9 cellular contexts compared by ENCODE assay signal in the genomic region with DNA sequence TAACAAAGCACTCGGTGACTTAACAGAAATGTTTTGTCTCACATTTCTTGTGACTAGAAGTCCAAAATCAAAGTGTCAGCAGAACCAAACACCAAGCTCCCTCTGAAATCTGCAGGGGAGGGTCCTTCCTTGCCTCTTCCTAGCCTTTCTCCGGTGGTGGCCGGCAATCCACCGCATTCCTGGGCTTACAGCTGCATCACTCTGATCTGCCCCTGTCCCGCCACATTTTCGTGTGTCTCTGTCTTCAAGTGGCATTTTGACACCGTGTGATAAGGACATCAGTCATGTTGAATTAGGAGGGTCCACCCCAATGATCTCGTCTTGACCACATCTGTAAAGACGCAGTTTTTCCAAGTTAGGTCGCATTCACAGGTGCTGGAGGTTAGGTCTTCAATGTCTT. TPM values are rescaled to one million over a fixed set of nuclear protein-coding genes. Genes with fewer than 3 reads are reported as not detected.
DNase-seq lines count a peak whose midpoint lies in the region; ATAC-seq and TF ChIP-seq lines count a peak whose summit lies in the region.
"Had no signal": no experiment of that assay in that cellular context is flagged by ENCODE, and none has a peak within 500 bp of the region (broad histone marks: within the 10 kb centered on the region; RNA-seq: fewer than 3 reads in every experiment).

No MANE protein-coding gene starts in this region.

- in situ Hi-C loops in GM23248 (cut with MboI), result no loop called here

- H3K9me2 ChIP-seq in GM23248 (ENCODE audit: insufficient read depth), result no peaks in the 10 kb centered on the region

- H3K9me3 Mint-ChIP-seq in HFFc6 (no peaks in the 10 kb centered on the region), natural killer cell (no peaks in the 10 kb centered on the region)
- no peaks in the 10 kb centered on the region for H3K9me3 Mint-ChIP-seq in activated naive CD8-positive, alpha-beta T cell treated with anti-CD3 and anti-CD28 coated beads for 36 hours
- H3K9me3 Mint-ChIP-seq: dendritic cell treated with granulocyte-macrophage colony-stimulating factor and Interleukin-4, amounts not matched to agents 40 ng/mL and 50 ng/mL, for 4 days had no signal

- H3K79me2 ChIP-seq in GM23248 (ENCODE audit: insufficient read depth), result peaks cover 21% of the 10 kb centered on the region

- H3K27ac Mint-ChIP-seq in HFFc6, result peak overlapping the region; percentile 81; the same call in 1 of the 2 replicates
- H3K27ac Mint-ChIP-seq in activated naive CD8-positive, alpha-beta T cell treated with anti-CD3 and anti-CD28 coated beads for 36 hours, result peak overlapping the region; percentile 98
- peak overlapping the region; percentile 74 to 93 for H3K27ac Mint-ChIP-seq in natural killer cell

- intact Hi-C loops in natural killer cell (cut with micrococcal nuclease), result loop anchor here (1.0 kb wide), 1 partner anchor 31 kb away; the partner anchor contains the start of gene TOMM7

- ATAC-seq in natural killer cell (no peak), HG03196 (IDR thresholded peaks at IDR 0.05; ENCODE audit: unreplicated experiment) (no peak), GM18873 (IDR thresholded peaks at IDR 0.05; ENCODE audit: low FRiP score, unreplicated experiment) (no peak)

- peak overlapping the region in 5 of 11 experiments; percentile 8 to 99 (median 98); a peak in 4 of 22 replicates for H3K9ac ChIP-seq in BLaER1 treated with 17β-estradiol and CSF1 and Interleukin-3, amounts not matched to agents 10 nM and 100 nM
- H3K9ac ChIP-seq in GM23248, result no peak overlapping the region

- H3K36me3 Mint-ChIP-seq in HFFc6 (ENCODE audit: low read depth) (peaks cover 27% of the 10 kb centered on the region), natural killer cell (peaks cover under 1% of the 10 kb centered on the region)
- peaks cover 34% of the 10 kb centered on the region for H3K36me3 Mint-ChIP-seq in activated naive CD8-positive, alpha-beta T cell treated with anti-CD3 and anti-CD28 coated beads for 36 hours

- peaks cover 40% of the 10 kb centered on the region for H3K4me1 Mint-ChIP-seq in HFFc6 (ENCODE audit: low read depth)
- peaks cover 24% of the 10 kb centered on the region for H3K4me1 Mint-ChIP-seq in activated naive CD8-positive, alpha-beta T cell treated with anti-CD3 and anti-CD28 coated beads for 36 hours
- peaks cover 16 to 20% of the 10 kb centered on the region in 2 donors for H3K4me1 Mint-ChIP-seq in natural killer cell

- no peak for TF ChIP-seq CTCF in HFFc6 (IDR thresholded peaks at IDR 0.05)
- no peak for TF ChIP-seq CTCF in natural killer cell (IDR thresholded peaks at IDR 0.05)
- no peak for TF ChIP-seq CTCF in BE2C (IDR thresholded peaks at IDR 0.05; ENCODE audit: low read depth, low read length)

- H3K27me3 Mint-ChIP-seq in HFFc6 (ENCODE audit: insufficient read depth), result peaks cover 17% of the 10 kb centered on the region
- H3K27me3 Mint-ChIP-seq in activated naive CD8-positive, alpha-beta T cell treated with anti-CD3 and anti-CD28 coated beads for 36 hours, result no peaks in the 10 kb centered on the region
- H3K27me3 Mint-ChIP-seq in natural killer cell (ENCODE audit: low read depth in 2 of 2), result no peaks in the 10 kb centered on the region

- peaks cover 28 to 42% (median 33%) of the 10 kb centered on the region in 10 experiments for H3K4me1 ChIP-seq in BLaER1 treated with 17β-estradiol and CSF1 and Interleukin-3, amounts not matched to agents 10 nM and 100 nM
- no peaks in the 10 kb centered on the region for H3K4me1 ChIP-seq in BE2C
- H3K4me1 ChIP-seq in GM23248 (ENCODE audit: insufficient read depth), result peaks cover 24% of the 10 kb centered on the region

- peaks cover 18 to 29% (median 25%) of the 10 kb centered on the region in 11 experiments for H3K36me3 ChIP-seq in BLaER1 treated with 17β-estradiol and CSF1 and Interleukin-3, amounts not matched to agents 10 nM and 100 nM
- H3K36me3 ChIP-seq in BE2C (no peaks in the 10 kb centered on the region), GM23248 (ENCODE audit: low read depth) (peaks cover 5% of the 10 kb centered on the region)

- H2AFZ ChIP-seq in GM23248, result no peak overlapping the region

- H3F3A ChIP-seq in GM23248 (ENCODE audit: insufficient read depth), result peaks cover 41% of the 10 kb centered on the region

- H3K27me3 ChIP-seq in BLaER1 treated with 17β-estradiol and CSF1 and Interleukin-3, amounts not matched to agents 10 nM and 100 nM, result no peaks in the 10 kb centered on the region
- H3K27me3 ChIP-seq in BE2C (no peaks in the 10 kb centered on the region), GM23248 (replicated peaks; ENCODE audit: insufficient read depth) (no peaks in the 10 kb centered on the region)

- no peak for DNase-seq in HFFc6
- no peak for DNase-seq in activated naive CD8-positive, alpha-beta T cell treated with anti-CD3 and anti-CD28 coated beads for 36 hours
- DNase-seq in natural killer cell, result no peak
- no peak for DNase-seq in BE2C
- no peak for DNase-seq in GM23248

- no peaks in the 10 kb centered on the region for H4K20me1 ChIP-seq in BLaER1 treated with 17β-estradiol and CSF1 and Interleukin-3, amounts not matched to agents 10 nM and 100 nM
- no peaks in the 10 kb centered on the region for H4K20me1 ChIP-seq in GM23248 (ENCODE audit: insufficient read depth)

- H3K4me3 Mint-ChIP-seq in HFFc6 (no peak overlapping the region), natural killer cell (peak overlapping the region; percentile 93)
- no peak overlapping the region for H3K4me3 Mint-ChIP-seq in activated naive CD8-positive, alpha-beta T cell treated with anti-CD3 and anti-CD28 coated beads for 36 hours

- H3K4me2 ChIP-seq in BLaER1 treated with 17β-estradiol and CSF1 and Interleukin-3, amounts not matched to agents 10 nM and 100 nM, result peak overlapping the region; percentile 59 to 97 (median 70); a peak in 21 of 22 replicates
- no peak overlapping the region for H3K4me2 ChIP-seq in GM23248 (ENCODE audit: unreplicated experiment)

- no peak overlapping the region for H3K4me3 ChIP-seq in BLaER1 treated with 17β-estradiol and CSF1 and Interleukin-3, amounts not matched to agents 10 nM and 100 nM
- H3K4me3 ChIP-seq in BE2C (ENCODE audit: low read depth, low read length) (no peak overlapping the region), GM23248 (no peak overlapping the region)

- peak overlapping the region in 7 of 11 experiments; percentile 94 to 99 (median 97); a peak in 8 of 22 replicates for H3K27ac ChIP-seq in BLaER1 treated with 17β-estradiol and CSF1 and Interleukin-3, amounts not matched to agents 10 nM and 100 nM
- no peak overlapping the region for H3K27ac ChIP-seq in GM23248

- WGBS in GM23248 (ENCODE audit: low coverage in 1 of 2, low lambda C conversion rate in 2 of 2, missing lambda C conversion rate in 2 of 2), 2 experiments, result 78% methylated on average over 10 of the region's 10 CpGs

- H3K9me3 ChIP-seq in BLaER1 treated with 17β-estradiol and CSF1 and Interleukin-3, amounts not matched to agents 10 nM and 100 nM (replicated peaks in 1 of 11), result no peaks in the 10 kb centered on the region
- H3K9me3 ChIP-seq in BE2C (no peaks in the 10 kb centered on the region), GM23248 (ENCODE audit: low read depth) (no peaks in the 10 kb centered on the region)

RNA-seq across cellular contexts. Expression of gene TOMM7, which starts 30.5 kb away (rescaled TPM):
- total RNA-seq in HFFc6 (2021; fragmentation: NEBNext Ultra II Directional; extraction: Animal tissue kit (Norgen Biotek cat#: 25700)), result 100 to 1,000 TPM; 234 to 372 (median 324) TPM
- 100 to 1,000 TPM; 249 to 257 TPM for total RNA-seq in activated naive CD8-positive, alpha-beta T cell treated with anti-CD3 and anti-CD28 coated beads for 36 hours
- total RNA-seq in natural killer cell, result 100 to 1,000 TPM; 194 to 286 (median 269) TPM
- 1,027 TPM for polyA plus RNA-seq in BE2C (2012; ENCODE audit: insufficient read depth, insufficient read length, low read depth)
- 84.1 and 132 TPM in 2 replicates for total RNA-seq in GM23248 (2014; rRNA removed; shearing (Covaris generic))
- 376 and 408 TPM in 2 replicates for polyA plus RNA-seq in GM23248 (2016; fragmentation: Nextera tagmentation; extraction: Ambion mirVana)
